ENCODE assay signal across 8 cellular contexts in the genomic region with DNA sequence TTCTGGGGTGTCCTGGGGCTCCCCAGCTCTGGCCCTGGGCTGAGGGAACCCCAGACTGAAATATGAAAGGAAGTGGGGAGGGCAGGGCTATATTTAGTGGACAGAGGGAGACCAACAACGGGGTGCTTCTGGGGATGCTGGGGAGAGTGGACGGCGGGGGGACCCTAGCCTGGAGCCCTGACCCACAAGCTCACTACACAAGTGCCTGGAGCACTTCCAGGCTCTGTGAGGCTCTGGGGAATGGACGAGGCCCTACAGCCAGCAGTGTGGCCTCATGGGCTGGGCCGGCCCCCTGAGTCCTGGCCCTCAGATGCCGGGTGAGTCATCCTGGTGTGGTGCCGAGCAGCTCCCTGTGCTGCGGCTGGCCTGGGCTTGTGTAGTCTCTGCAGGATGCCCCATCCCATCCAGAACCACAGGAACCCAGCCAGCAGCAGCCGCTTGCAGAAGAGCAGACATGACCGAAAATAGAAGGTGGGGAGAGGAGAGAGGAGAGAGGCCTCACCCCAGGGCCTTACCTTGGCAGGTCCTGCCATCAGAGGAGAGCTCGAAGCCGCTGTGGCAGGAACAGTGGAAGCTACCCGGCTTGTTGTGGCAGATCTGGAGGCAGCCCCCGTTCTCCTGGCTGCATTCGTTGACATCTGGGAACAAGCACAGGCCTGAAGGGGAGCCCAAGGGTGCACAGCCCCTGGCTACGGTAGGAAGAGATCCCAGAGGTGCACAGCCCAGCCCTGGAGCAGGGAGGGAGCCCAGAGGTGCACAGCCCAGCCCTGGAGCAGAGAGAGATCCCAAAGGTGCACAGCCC. TPM values are rescaled to one million over a fixed set of nuclear protein-coding genes. Genes with fewer than 3 reads are reported as not detected.
DNase-seq lines count a peak whose midpoint lies in the region; ATAC-seq, FAIRE-seq and TF ChIP-seq lines count a peak whose summit lies in the region.

No MANE protein-coding gene starts in this region.

- H3K9me3 ChIP-seq in heart left ventricle, result no peaks in the 10 kb centered on the region
- no peaks in the 10 kb centered on the region for H3K9me3 ChIP-seq in psoas muscle

- H3K4me3 Mint-ChIP-seq in IgD-negative memory B cell, result peak overlapping the region in 1 of 4 donors; percentile 18

- no peak for FAIRE-seq in GM12891 (lab: Jason Lieb, UNC)

- intact Hi-C loops in heart left ventricle (cut with DNase I) (loop anchor here in 3 of 10 donors (1.0 to 5.0 kb wide), 5 partner anchors 16 to 45 kb away; no protein-coding TSS in a partner anchor), psoas muscle (cut with DNase I) (loop anchor here in 1 of 2 donors (2.0 kb wide), 2 partner anchors 17 to 25 kb away; no protein-coding TSS in a partner anchor)

- peak overlapping the region; percentile 28 to 80 (median 53) for H3K27ac Mint-ChIP-seq in IgD-negative memory B cell

- ATAC-seq in heart left ventricle (peak; percentile 95 to 97 (median 96)), psoas muscle (peak; percentile 94 to 98 (median 96)), HG03108 (IDR thresholded peaks at IDR 0.05; ENCODE audit: unreplicated experiment) (no peak)

- H3K4me1 ChIP-seq in heart left ventricle, result peaks cover 24 to 60% (median 46%) of the 10 kb centered on the region in 12 donors
- H3K4me1 ChIP-seq in psoas muscle, result peaks cover 36% of the 10 kb centered on the region

- TF ChIP-seq CTCF in C4-2B (conservative IDR thresholded peaks at IDR 0.05) (no peak), heart left ventricle (IDR thresholded peaks at IDR 0.05) (no peak), psoas muscle (IDR thresholded peaks at IDR 0.05) (no peak)

- H3K27me3 Mint-ChIP-seq in IgD-negative memory B cell, result peaks cover 4% of the 10 kb centered on the region

- WGBS in heart left ventricle, 4 donors, result 10 to 24% (median 16%) methylated on average over 12 to 16 of the region's 16 CpGs
- 4 to 12% (median 11%) methylated on average over 16 of the region's 16 CpGs for WGBS in psoas muscle, 3 donors

- H3K36me3 Mint-ChIP-seq in IgD-negative memory B cell, result no peaks in the 10 kb centered on the region

- DNase-seq in amniotic stem cell (lab: John Stamatoyannopoulos, UW), result peak; percentile 93
- DNase-seq in heart left ventricle, result peak; percentile 92 to 98 (median 95)
- peak; percentile 96 to 99 for DNase-seq in psoas muscle
- DNase-seq in H7, result no peak
- no peak for DNase-seq in GM12891 (ENCODE audit: insufficient read length, low spot score)

- peaks cover 0 to 38% (median 32%) of the 10 kb centered on the region in 9 donors for H3K36me3 ChIP-seq in heart left ventricle
- peaks cover 2 to 34% of the 10 kb centered on the region in 2 donors for H3K36me3 ChIP-seq in psoas muscle (ENCODE audit: insufficient read depth in 1 of 2, low read depth in 1 of 2)
- H3K36me3 ChIP-seq in H7 (replicated peaks; ENCODE audit: control insufficient read depth, insufficient read depth, low read length), result no peaks in the 10 kb centered on the region

- peak overlapping the region in 8 of 12 donors; percentile 5 to 43 (median 21) for H3K4me3 ChIP-seq in heart left ventricle
- H3K4me3 ChIP-seq in psoas muscle, result peak overlapping the region; percentile 33
- no peak overlapping the region for H3K4me3 ChIP-seq in H7 (ENCODE audit: insufficient read depth, low read depth, low read length)

- peaks cover 0 to 5% (median 3%) of the 10 kb centered on the region in 3 donors for H3K4me1 Mint-ChIP-seq in IgD-negative memory B cell

- H3K27ac ChIP-seq in C4-2B (peak overlapping the region; percentile 84), heart left ventricle (peak overlapping the region; percentile 8 to 97 (median 86)), psoas muscle (peak overlapping the region; percentile 88)

- H3K9me3 Mint-ChIP-seq in IgD-negative memory B cell, result peaks cover 0 to 3% (median 0%) of the 10 kb centered on the region in 3 donors

- H3K27me3 ChIP-seq in heart left ventricle (no peaks in the 10 kb centered on the region), psoas muscle (ENCODE audit: insufficient read depth in 3 of 3, low read length in 2 of 3) (no peaks in the 10 kb centered on the region), H7 (ENCODE audit: control insufficient read depth, insufficient read depth, low read length) (no peaks in the 10 kb centered on the region)

- no peak for TF ChIP-seq POLR2A in heart left ventricle (IDR thresholded peaks at IDR 0.05)
- no peak for TF ChIP-seq POLR2A in GM12891 (IDR thresholded peaks at IDR 0.05; ENCODE audit: low read depth, low read length)

TF ChIP-seq in GM12891, 5 proteins besides CTCF, POLR2A, EP300 and RAD21:
- no peak for TF ChIP-seq POU2F2 (IDR thresholded peaks at IDR 0.05; ENCODE audit: low read depth, low read length)
- TF ChIP-seq POLR2AphosphoS5 (IDR thresholded peaks at IDR 0.05; ENCODE audit: low read depth, low read length), result no peak
- no peak for TF ChIP-seq SPI1 (IDR thresholded peaks at IDR 0.05; ENCODE audit: low read depth, low read length)
- no peak for TF ChIP-seq PAX5 (IDR thresholded peaks at IDR 0.05; ENCODE audit: insufficient read depth, low read length, severe bottlenecking)
- TF ChIP-seq TAF1 (IDR thresholded peaks at IDR 0.05; ENCODE audit: low read depth, low read length), result no peak
TF ChIP-seq in GM12891: peak in this region for 0.

RNA-seq across cellular contexts. Expression of gene GAS6, which starts 26.1 kb away (rescaled TPM):
- polyA plus RNA-seq in IgD-negative memory B cell (0.60 TPM), heart left ventricle (100 to 1,000 TPM in 1 of 2 donors, 10 to 100 TPM in 1; 96.7 to 249 TPM), psoas muscle (10 to 100 TPM; 51.6 to 90.9 (median 52.1) TPM)
- total RNA-seq in heart left ventricle (100 to 1,000 TPM; 125 to 438 (median 183) TPM), psoas muscle (100 to 1,000 TPM in 1 of 4 donors, 10 to 100 TPM in 3; 65.5 to 103 (median 75.9) TPM)
- total RNA-seq in H7 (2014; rRNA removed; shearing (Covaris generic)), result 9.1 and 15.1 TPM in 2 replicates
- polyA plus RNA-seq in GM12891 (2012; ENCODE audit: low read depth, missing spikeins), result 1.6 TPM

Comparison
In these comparisons a context has a peak if more than half of its experiments do, and no peak if none do; other contexts are left out.
1. DNase-seq: peak in amniotic stem cell (single experiment), heart left ventricle (5 of 5) and psoas muscle (2 of 2); none in H7 (single experiment) and GM12891 (single experiment).
2. Peak in every context shown above with its lines, with median percentiles within 50 percentile points of each other: H3K27ac ChIP-seq.